ENCODE assay signal across 10 cellular contexts in the genomic region with DNA sequence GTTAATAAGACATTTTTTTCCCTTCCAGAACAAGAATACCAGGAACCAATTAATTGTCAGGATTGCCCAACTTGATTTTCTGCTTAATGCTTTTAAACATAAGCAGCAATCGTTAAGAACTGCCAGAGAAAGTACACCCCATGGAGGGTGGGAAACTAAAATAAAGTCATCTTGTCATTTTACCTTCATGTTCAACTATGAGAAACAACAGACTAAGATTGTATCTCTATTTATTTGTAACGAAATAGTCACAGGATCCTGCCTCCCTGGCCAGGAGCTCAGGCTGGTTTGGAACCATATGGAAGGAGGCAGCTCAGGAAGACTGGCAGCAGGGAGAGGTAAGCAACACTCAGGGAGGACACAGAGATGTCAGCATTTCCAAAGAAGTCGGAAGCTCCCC.
A peak's percentile ranks its signal among the peaks of the same experiment; 100 is the strongest.
DNase-seq lines count a peak whose midpoint lies in the region; ATAC-seq, FAIRE-seq and TF ChIP-seq lines count a peak whose summit lies in the region.
"Had no signal": no experiment of that assay in that cellular context is flagged by ENCODE, and none has a peak within 500 bp of the region (broad histone marks: within the 10 kb centered on the region; RNA-seq: fewer than 3 reads in every experiment).

No MANE protein-coding gene starts in this region.

- peaks cover 41 to 71% (median 59%) of the 10 kb centered on the region in 3 donors for H3K4me1 ChIP-seq in skeletal muscle tissue (ENCODE audit: control insufficient read depth in 3 of 3, insufficient read depth in 3 of 3, low read length in 3 of 3)

- ATAC-seq in HG03025 (IDR thresholded peaks at IDR 0.05; ENCODE audit: low FRiP score, unreplicated experiment) = no peak
- no peak for ATAC-seq in HG03196 (IDR thresholded peaks at IDR 0.05; ENCODE audit: unreplicated experiment)

- H3K27ac ChIP-seq in skeletal muscle tissue (ENCODE audit: low read depth, low read length) = peak overlapping the region; percentile 87

- H3K9ac ChIP-seq in skeletal muscle tissue (ENCODE audit: low read depth in 1 of 3, low read length in 3 of 3) = peak overlapping the region; percentile 80 to 98 (median 92)

- TF ChIP-seq CTCF in HFF-Myc (IDR thresholded peaks at IDR 0.05; ENCODE audit: low read depth, low read length, missing control alignments) = no peak

- DNase-seq in HFF-Myc (ENCODE audit: extremely low read depth, low read depth) (no peak), amniotic epithelial cell (ENCODE audit: low read depth) (peak; percentile 30), kidney glomerular epithelial cell (lab: John Stamatoyannopoulos, UW) (no peak)
- DNase-seq in stimulated activated CD8-positive, alpha-beta memory T cell treated with anti-CD3 and anti-CD28 coated beads, Interleukin-4, amount 100 ng/mL, for 48 hours = no peak
- DNase-seq: mesendoderm had no signal

- no peaks in the 10 kb centered on the region for H3K9me3 ChIP-seq in skeletal muscle tissue (ENCODE audit: control insufficient read depth in 3 of 3, low read length in 3 of 3)

- peak; percentile 76 for FAIRE-seq in islet of Langerhans (lab: Jason Lieb, UNC)
- FAIRE-seq: G401.6 had no signal

- H3K27me3 ChIP-seq in skeletal muscle tissue (ENCODE audit: control insufficient read depth in 3 of 3, insufficient read depth in 3 of 3, low read length in 3 of 3) = no peaks in the 10 kb centered on the region

- peaks cover 0 to 2% (median 0%) of the 10 kb centered on the region in 3 donors for H3K36me3 ChIP-seq in skeletal muscle tissue (ENCODE audit: control insufficient read depth in 3 of 3, insufficient read depth in 3 of 3, low read length in 3 of 3)

- H3K4me3 ChIP-seq in HFF-Myc (replicated peaks; ENCODE audit: low read depth, low read length) = peak overlapping the region; percentile 40
- H3K4me3 ChIP-seq in skeletal muscle tissue (ENCODE audit: low read length in 3 of 3) = peak overlapping the region; percentile 53 to 80 (median 60)
